Comparison of ENCODE assay signal across 14 cellular contexts in genomic region chr5:32572778-32573480, GRCh38. TPM values are rescaled to one million over a fixed set of nuclear protein-coding genes. Genes with fewer than 3 reads are reported as not detected.
A peak's percentile ranks its signal among the peaks of the same experiment; 100 is the strongest.
DNase-seq lines count a peak whose midpoint lies in the region; ATAC-seq and TF ChIP-seq lines count a peak whose summit lies in the region.
"Had no signal": no experiment of that assay in that cellular context is flagged by ENCODE, and none has a peak within 500 bp of the region (broad histone marks: within the 10 kb centered on the region; RNA-seq: fewer than 3 reads in every experiment).

No MANE protein-coding gene starts in this region.

- no peaks in the 10 kb centered on the region for H3K9me3 ChIP-seq in gastrocnemius medialis
- H3K9me3 ChIP-seq in breast epithelium: no peaks in the 10 kb centered on the region
- H3K9me3 ChIP-seq: body of pancreas, lower lobe of right lung had no signal

- H3K4me3 ChIP-seq in gastrocnemius medialis (no peak overlapping the region), breast epithelium (no peak overlapping the region)
- H3K4me3 ChIP-seq: body of pancreas, lower lobe of right lung, skin epidermis had no signal

- no peaks in the 10 kb centered on the region for H3K36me3 ChIP-seq in gastrocnemius medialis
- no peaks in the 10 kb centered on the region for H3K36me3 ChIP-seq in breast epithelium
- H3K36me3 ChIP-seq: lower lobe of right lung had no signal

- intact Hi-C loops in gastrocnemius medialis (cut with DNase I; ENCODE audit: low total_unique reads) (no loop called here), left colon (cut with DNase I, micrococcal nuclease) (no loop called here), breast epithelium (cut with DNase I; ENCODE audit: low total_unique reads) (no loop called here), posterior vena cava (cut with DNase I) (no loop called here)

- in situ Hi-C loops in gastrocnemius medialis (cut with MboI; ENCODE audit: low sequenced_read_pairs in 4 of 4): no loop called here

- H3K27ac ChIP-seq in gastrocnemius medialis: no peak overlapping the region
- H3K27ac ChIP-seq in breast epithelium: no peak overlapping the region
- H3K27ac ChIP-seq: body of pancreas, lower lobe of right lung had no signal

- TF ChIP-seq CTCF in gastrocnemius medialis (IDR thresholded peaks at IDR 0.05 in 4 of 5, conservative IDR thresholded peaks at IDR 0.05 in 1 of 5) (no peak), breast epithelium (IDR thresholded peaks at IDR 0.05) (no peak)

- H3K4me1 ChIP-seq in gastrocnemius medialis (no peaks in the 10 kb centered on the region), breast epithelium (no peaks in the 10 kb centered on the region)
- H3K4me1 ChIP-seq: body of pancreas, lower lobe of right lung had no signal

- ATAC-seq in GM18519 (IDR thresholded peaks at IDR 0.05; ENCODE audit: low FRiP score, unreplicated experiment) (peak; percentile 93), GM21390 (IDR thresholded peaks at IDR 0.05; ENCODE audit: unreplicated experiment) (peak; percentile 94), HG03095 (IDR thresholded peaks at IDR 0.05; ENCODE audit: unreplicated experiment) (peak; percentile 94), gastrocnemius medialis (no peak), left colon (no peak)
- ATAC-seq: body of pancreas, lower lobe of right lung had no signal

- DNase-seq in RPMI8226 (peak; percentile 70), gastrocnemius medialis (no peak), left colon (no peak), breast epithelium (ENCODE audit: low spot score in 2 of 2) (no peak), posterior vena cava (ENCODE audit: low spot score) (no peak)
- DNase-seq: body of pancreas, DMS 273 treated with DMSO at 0.1 percent for 48 hours, HCEC 1CT, lower lobe of right lung, NCI-H187 had no signal

- TF ChIP-seq POLR2A in gastrocnemius medialis (IDR thresholded peaks at IDR 0.05): no peak
- TF ChIP-seq POLR2A in breast epithelium (IDR thresholded peaks at IDR 0.05): no peak

- H3K27me3 ChIP-seq in gastrocnemius medialis (no peaks in the 10 kb centered on the region), breast epithelium (no peaks in the 10 kb centered on the region)
- H3K27me3 ChIP-seq: body of pancreas had no signal

RNA-seq across cellular contexts. Expression of gene SUB1, which starts 12.4 kb away (rescaled TPM):
- total RNA-seq in gastrocnemius medialis: 100 to 1,000 TPM in 2 of 4 donors, 10 to 100 TPM in 2; 82.6 to 162 (median 100) TPM
- total RNA-seq in left colon: 100 to 1,000 TPM; 169 to 188 TPM
- total RNA-seq in breast epithelium: 100 to 1,000 TPM; 152 to 230 (median 201) TPM
- total RNA-seq in posterior vena cava: 100 to 1,000 TPM; 151 to 179 TPM

Comparison
In these comparisons a context has a peak if more than half of its experiments do, and no peak if none do; other contexts are left out.
1. ATAC-seq: peak in GM18519 (single experiment), GM21390 (single experiment) and HG03095 (single experiment); none in gastrocnemius medialis (0 of 2) and left colon (single experiment).